In genomic region chr10:79082631-79083581, GRCh38 we compare ENCODE assay signal across 10 cellular contexts. TPM values are rescaled to one million over a fixed set of nuclear protein-coding genes. Genes with fewer than 3 reads are reported as not detected.
DNase-seq lines count a peak whose midpoint lies in the region; ATAC-seq, FAIRE-seq and TF ChIP-seq lines count a peak whose summit lies in the region.
"Had no signal": no experiment of that assay in that cellular context is flagged by ENCODE, and none has a peak within 500 bp of the region (broad histone marks: within the 10 kb centered on the region; RNA-seq: fewer than 3 reads in every experiment).

No MANE protein-coding gene starts in this region.

- peaks cover 98% of the 10 kb centered on the region for H4K20me1 ChIP-seq in Loucy (ENCODE audit: insufficient read depth, low read length, poor library complexity, severe bottlenecking)

- no peaks in the 10 kb centered on the region for H3K36me3 Mint-ChIP-seq in natural killer cell

- no peaks in the 10 kb centered on the region for H3K27me3 Mint-ChIP-seq in natural killer cell (ENCODE audit: low read depth in 2 of 2)

- no peak for TF ChIP-seq RAD21 in A549 (conservative IDR thresholded peaks at IDR 0.05 in 1 of 2, IDR thresholded peaks at IDR 0.05 in 1 of 2)

- H3K27ac Mint-ChIP-seq in natural killer cell = peak overlapping the region in 1 of 2 donors; percentile 77

- H3K4me2 ChIP-seq in A549 = peak overlapping the region; percentile 61
- H3K4me2 ChIP-seq in Loucy (ENCODE audit: low read depth, low read length, poor library complexity, severe bottlenecking) = peak overlapping the region; percentile 67

- FAIRE-seq in A549 (lab: Jason Lieb, UNC) = no peak
- FAIRE-seq: GM18507, TTC549 had no signal

- H3K4me1 ChIP-seq in A549 (peaks cover 100% of the 10 kb centered on the region), Loucy (ENCODE audit: insufficient read depth, low read length, poor library complexity, severe bottlenecking) (peaks cover 92% of the 10 kb centered on the region)

- no peak overlapping the region for H2AFZ ChIP-seq in Loucy (ENCODE audit: low read length)

- ATAC-seq in A549 (no peak), natural killer cell (no peak)

- peak overlapping the region; percentile 0 for H3K4me3 Mint-ChIP-seq in natural killer cell

- intact Hi-C loops in natural killer cell (cut with micrococcal nuclease) = no loop called here

- TF ChIP-seq CTCF in A549 (IDR thresholded peaks at IDR 0.05) = no peak
- no peak for TF ChIP-seq CTCF in Loucy (conservative IDR thresholded peaks at IDR 0.05; ENCODE audit: low read length)
- TF ChIP-seq CTCF in coronary artery (IDR thresholded peaks at IDR 0.05) = no peak
- TF ChIP-seq CTCF in natural killer cell (IDR thresholded peaks at IDR 0.05) = no peak

- H3K27me3 ChIP-seq in Loucy (ENCODE audit: insufficient read depth, low read length, poor library complexity, severe bottlenecking) = no peaks in the 10 kb centered on the region

- H3K4me1 Mint-ChIP-seq in natural killer cell = peaks cover 50 to 76% of the 10 kb centered on the region in 2 donors

- TF ChIP-seq EP300 in A549 (IDR thresholded peaks at IDR 0.05) = no peak

- DNase-seq in A549 (ENCODE audit: low read depth in 1 of 2, low spot score in 1 of 2) (no peak), coronary artery (ENCODE audit: low spot score) (no peak), natural killer cell (no peak), NCI-H748 treated with DMSO at 0.1 percent for 48 hours (lab: John Stamatoyannopoulos, UW) (no peak)
- no peak for DNase-seq in activated CD4-positive, CD25-positive, alpha-beta regulatory T cell (lab: John Stamatoyannopoulos, UW)
- DNase-seq in NK-92 treated with Interleukin-12 subunit alpha and Interleukin-12 subunit beta, amount 100 ng/mL, for 24 hours (lab: John Stamatoyannopoulos, UW) = no peak
- no peak for DNase-seq in central memory CD4-positive, alpha-beta T cell

- H3K9me2 ChIP-seq in Loucy (replicated peaks; ENCODE audit: low read depth, low read length) = no peaks in the 10 kb centered on the region

- TF ChIP-seq POLR2A in A549 (IDR thresholded peaks at IDR 0.05; ENCODE audit: low read length) = no peak

- no peaks in the 10 kb centered on the region for H3K9me3 ChIP-seq in A549
- no peaks in the 10 kb centered on the region for H3K9me3 ChIP-seq in Loucy (ENCODE audit: insufficient read depth, low read depth, low read length)

- H3K36me3 ChIP-seq in Loucy (ENCODE audit: insufficient read depth, low read length) = peaks cover 22% of the 10 kb centered on the region; the same call in 1 of the 2 replicates

- peaks cover 100% of the 10 kb centered on the region for H3K79me2 ChIP-seq in Loucy (ENCODE audit: insufficient read depth, low read length)

- POLR2A ChIA-PET in A549 (lab: Yijun Ruan, JAX) = no interaction called here

- WGBS in A549 (ENCODE audit: missing lambda C conversion rate) = 90% methylated on average over 7 of the region's 8 CpGs

- H3K27ac ChIP-seq in A549 (peak overlapping the region; percentile 65 to 98), coronary artery (peak overlapping the region; percentile 48 to 83)

- H3K4me3 ChIP-seq in A549 (no peak overlapping the region), Loucy (ENCODE audit: low read length, poor library complexity, severe bottlenecking) (no peak overlapping the region), coronary artery (peak overlapping the region; percentile 26)

- H3K9ac ChIP-seq in Loucy (ENCODE audit: low read depth, low read length, poor library complexity, severe bottlenecking) = no peak overlapping the region

- no peaks in the 10 kb centered on the region for H3F3A ChIP-seq in Loucy (ENCODE audit: low read depth)

- CTCF ChIA-PET in A549 (lab: Yijun Ruan, JAX) = interaction anchor here (0.9 to 34.5 kb wide), 2 partner anchors 110 to 1035 kb away, joined by 3 to 373 read pairs; no protein-coding TSS in a partner anchor

- no peaks in the 10 kb centered on the region for H3K9me3 Mint-ChIP-seq in natural killer cell

TF ChIP-seq in A549, 52 proteins besides CTCF, POLR2A, EP300 and RAD21:
- TF ChIP-seq KDM1A (IDR thresholded peaks at IDR 0.05; ENCODE audit: low read depth) (peak; percentile 73; the same call in 1 of the 2 replicates), EHMT2 (IDR thresholded peaks at IDR 0.05; ENCODE audit: low read depth) (no peak), RFX5 (IDR thresholded peaks at IDR 0.05) (no peak), PBX3 (IDR thresholded peaks at IDR 0.05) (no peak), CBX8 (IDR thresholded peaks at IDR 0.05) (no peak), HOXB5 (CRISPR knock-in tag; IDR thresholded peaks at IDR 0.05) (no peak), SREBF2 (IDR thresholded peaks at IDR 0.05) (no peak), HDAC2 (IDR thresholded peaks at IDR 0.05) (0 out of 2 replicates have a peak, but pooled peaks have one; percentile 59), TP53 (CRISPR knock-in tag; IDR thresholded peaks at IDR 0.05) (no peak), REST (IDR thresholded peaks at IDR 0.05) (no peak), ZFP36 (IDR thresholded peaks at IDR 0.05; ENCODE audit: borderline replicate concordance, partially characterized antibody) (no peak), PHF8 (IDR thresholded peaks at IDR 0.05; ENCODE audit: borderline replicate concordance, low read depth) (no peak), NPAS2 (CRISPR knock-in tag; IDR thresholded peaks at IDR 0.05; ENCODE audit: borderline replicate concordance) (no peak), TFCP2L1 (CRISPR knock-in tag; IDR thresholded peaks at IDR 0.05) (no peak)

RNA-seq across cellular contexts. Expression of gene ZMIZ1, which starts 14.1 kb away (rescaled TPM):
- 8.1 and 14.7 TPM in 2 replicates for polyA plus RNA-seq in A549 (2011; rRNA removed)
- 31.6 and 42.1 TPM in 2 replicates for polyA plus RNA-seq in A549 (2012; cell fraction: cytosol; rRNA removed)
- 63.3 and 68.3 TPM in 2 replicates for polyA plus RNA-seq in A549 (2012; cell fraction: nucleus; rRNA removed)
- polyA plus RNA-seq in A549 (2017; fragmentation: RNase III; extraction: RNeasy Plus Mini Kit Qiagen cat#74134 plus additional on column Dnase treatment) = 29.1 to 30.3 TPM (median 30.1 TPM) in 3 replicates
- polyA minus RNA-seq in A549 (2011; rRNA and poly(A)+ RNA removed) = 16.1 and 17.8 TPM in 2 replicates
- total RNA-seq in natural killer cell = 10 to 100 TPM; 36.5 to 51.5 (median 37.9) TPM
